Comparison of ENCODE assay signal across 8 cellular contexts in the genomic region with DNA sequence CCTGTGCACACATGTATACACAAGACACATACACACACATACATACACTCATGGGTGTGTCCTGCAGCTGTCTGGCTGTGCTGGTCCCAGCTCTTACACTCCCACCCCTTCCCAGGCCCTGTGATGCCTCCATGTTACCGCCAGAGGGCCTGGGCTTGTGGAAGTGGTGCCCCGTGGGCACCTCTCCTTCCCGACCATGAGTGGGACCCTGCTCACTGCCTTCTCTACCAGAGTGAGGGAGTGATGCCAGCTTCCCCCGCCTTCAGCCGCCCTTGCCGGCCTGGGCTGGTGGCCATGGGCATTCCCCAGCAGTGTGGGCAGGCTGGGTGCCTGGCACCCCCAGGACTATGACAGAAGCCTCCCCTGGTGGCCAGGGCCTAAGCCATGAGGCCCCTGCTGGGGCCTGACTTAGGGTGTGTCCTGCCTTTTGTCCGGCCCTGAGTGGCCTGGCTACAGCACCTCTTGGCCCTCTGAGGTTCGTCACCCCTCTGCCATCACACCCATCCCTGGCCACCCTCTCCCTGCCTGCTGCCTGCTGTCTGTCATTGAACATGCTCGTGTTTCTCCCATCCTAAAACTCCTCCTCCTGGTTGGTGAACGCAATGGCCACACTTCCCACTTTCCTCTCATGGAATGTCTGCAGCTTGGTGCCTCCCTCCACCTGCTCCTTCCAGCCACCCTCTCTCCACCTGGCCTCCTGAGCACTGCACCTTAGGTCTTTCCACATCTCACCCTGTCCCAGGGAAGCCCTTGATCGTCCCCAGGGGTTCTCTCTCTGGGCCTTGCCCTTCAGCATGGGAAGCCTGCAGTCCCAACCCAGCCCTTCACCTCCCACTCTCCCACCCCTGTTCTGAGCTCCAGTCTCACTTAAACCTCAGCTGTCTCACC. TPM values are rescaled to one million over a fixed set of nuclear protein-coding genes. Genes with fewer than 3 reads are reported as not detected.
DNase-seq lines count a peak whose midpoint lies in the region; ATAC-seq, FAIRE-seq and TF ChIP-seq lines count a peak whose summit lies in the region.

No MANE protein-coding gene starts in this region.

- H3K9me3 ChIP-seq in aorta (ENCODE audit: control insufficient read depth, low read length) (no peaks in the 10 kb centered on the region), small intestine (ENCODE audit: control insufficient read depth, low read depth) (no peaks in the 10 kb centered on the region)

- TF ChIP-seq CTCF in HL-60 (IDR thresholded peaks at IDR 0.05; ENCODE audit: insufficient read depth, low read length) (peak; percentile 74), astrocyte of the cerebellum (IDR thresholded peaks at IDR 0.05; ENCODE audit: low read depth, low read length, missing control alignments) (peak; percentile 78)

- H3K4me1 ChIP-seq in aorta (ENCODE audit: control insufficient read depth in 1 of 2, insufficient read depth in 2 of 2, low read length in 2 of 2) (no peaks in the 10 kb centered on the region), small intestine (ENCODE audit: control insufficient read depth in 2 of 2, insufficient read depth in 1 of 2, low read depth in 1 of 2, low read length in 1 of 2) (no peaks in the 10 kb centered on the region)

- in situ Hi-C loops in astrocyte of the cerebellum (cut with HindIII; ENCODE audit: low sequenced_read_pairs), result no loop called here

- peak; percentile 67 for DNase-seq in AG20443 (ENCODE audit: low spot score)
- peak in 1 of 2 experiments; percentile 18 for DNase-seq in HL-60 (ENCODE audit: low read depth in 1 of 2, low spot score in 1 of 2)
- DNase-seq in astrocyte of the cerebellum (ENCODE audit: low read depth), result no peak
- DNase-seq in left lobe of liver (ENCODE audit: low spot score), result no peak
- peak; percentile 47 to 73 for DNase-seq in aorta
- DNase-seq in small intestine, result no peak
- DNase-seq in NCI-H510A (lab: John Stamatoyannopoulos, UW), result no peak

- intact Hi-C loops in aorta (cut with DNase I), result no loop called here

- H3K27me3 ChIP-seq in HL-60 (ENCODE audit: insufficient read depth, poor library complexity, severe bottlenecking) (no peaks in the 10 kb centered on the region), aorta (ENCODE audit: control insufficient read depth in 1 of 2, insufficient read depth in 2 of 2, low read length in 1 of 2) (no peaks in the 10 kb centered on the region), small intestine (ENCODE audit: control insufficient read depth in 2 of 2, insufficient read depth in 2 of 2, low read length in 2 of 2) (no peaks in the 10 kb centered on the region)

- peak; percentile 15 for ATAC-seq in left lobe of liver
- peak; percentile 51 for ATAC-seq in aorta (ENCODE audit: low FRiP score)
- no peak for ATAC-seq in HG02884 (IDR thresholded peaks at IDR 0.05; ENCODE audit: unreplicated experiment)

- 38 to 42% methylated on average over 11 of the region's 11 CpGs for WGBS in aorta, 2 donors
- WGBS in small intestine, 3 donors, result 63 to 73% (median 70%) methylated on average over 11 of the region's 11 CpGs

- no peak for FAIRE-seq in small intestine (lab: Jason Lieb, UNC)

- H3K27ac ChIP-seq in HL-60 (replicated peaks), result no peak overlapping the region
- H3K27ac ChIP-seq in aorta (ENCODE audit: low read depth in 1 of 2, low read length in 2 of 2), result no peak overlapping the region
- H3K27ac ChIP-seq in small intestine (ENCODE audit: low read depth in 1 of 2, low read length in 1 of 2), result no peak overlapping the region

- H3K36me3 ChIP-seq in aorta (ENCODE audit: control insufficient read depth in 1 of 2, insufficient read depth in 2 of 2, low read length in 1 of 2) (no peaks in the 10 kb centered on the region), small intestine (ENCODE audit: control insufficient read depth in 2 of 2, insufficient read depth in 2 of 2, low read length in 2 of 2) (peaks cover 0 to 2% of the 10 kb centered on the region in 2 donors)

- H3K4me3 ChIP-seq in HL-60 (replicated peaks; ENCODE audit: insufficient read depth, low read length) (no peak overlapping the region), astrocyte of the cerebellum (ENCODE audit: low read depth, low read length) (no peak overlapping the region), aorta (ENCODE audit: low read length in 2 of 2) (no peak overlapping the region), small intestine (ENCODE audit: low read depth in 1 of 2, low read length in 2 of 2) (no peak overlapping the region)

RNA-seq across cellular contexts. Expression of a gene that starts 14.6 kb away (rescaled TPM):
- total RNA-seq in left lobe of liver, result 4.6 TPM
- 10 to 100 TPM; 16.8 to 19.9 TPM for total RNA-seq in aorta
- 10 to 100 TPM; 18.9 to 22.2 TPM for polyA plus RNA-seq in aorta
- polyA plus RNA-seq in small intestine, result 10 to 100 TPM; 12.4 to 19.4 (median 18.1) TPM

RNA-seq across cellular contexts. Expression of a gene that starts 54.2 kb away (rescaled TPM):
- total RNA-seq in left lobe of liver (4.8 TPM), aorta (100 to 1,000 TPM; 117 to 494 TPM)
- polyA plus RNA-seq in aorta (10 to 100 TPM; 16.7 to 19.9 TPM), small intestine (10 to 100 TPM in 1 of 3 donors, 1 to 10 TPM in 1, under 1 TPM in 1; 0.45 to 30.8 (median 1.9) TPM)

Comparison
In these comparisons a context has a peak if more than half of its experiments do, and no peak if none do; other contexts are left out.
1. DNase-seq: peak in AG20443 (single experiment) and aorta (2 of 2); none in astrocyte of the cerebellum (single experiment), left lobe of liver (single experiment), small intestine (single experiment) and NCI-H510A (single experiment).
2. RNA of a gene that starts 54.2 kb away (total RNA-seq): 117 to 494 TPM in aorta; 4.8 TPM in left lobe of liver (single experiment); every median in the first group is over 10 times any median in the second.